ENCODE assay signal across 8 cellular contexts in the genomic region with DNA sequence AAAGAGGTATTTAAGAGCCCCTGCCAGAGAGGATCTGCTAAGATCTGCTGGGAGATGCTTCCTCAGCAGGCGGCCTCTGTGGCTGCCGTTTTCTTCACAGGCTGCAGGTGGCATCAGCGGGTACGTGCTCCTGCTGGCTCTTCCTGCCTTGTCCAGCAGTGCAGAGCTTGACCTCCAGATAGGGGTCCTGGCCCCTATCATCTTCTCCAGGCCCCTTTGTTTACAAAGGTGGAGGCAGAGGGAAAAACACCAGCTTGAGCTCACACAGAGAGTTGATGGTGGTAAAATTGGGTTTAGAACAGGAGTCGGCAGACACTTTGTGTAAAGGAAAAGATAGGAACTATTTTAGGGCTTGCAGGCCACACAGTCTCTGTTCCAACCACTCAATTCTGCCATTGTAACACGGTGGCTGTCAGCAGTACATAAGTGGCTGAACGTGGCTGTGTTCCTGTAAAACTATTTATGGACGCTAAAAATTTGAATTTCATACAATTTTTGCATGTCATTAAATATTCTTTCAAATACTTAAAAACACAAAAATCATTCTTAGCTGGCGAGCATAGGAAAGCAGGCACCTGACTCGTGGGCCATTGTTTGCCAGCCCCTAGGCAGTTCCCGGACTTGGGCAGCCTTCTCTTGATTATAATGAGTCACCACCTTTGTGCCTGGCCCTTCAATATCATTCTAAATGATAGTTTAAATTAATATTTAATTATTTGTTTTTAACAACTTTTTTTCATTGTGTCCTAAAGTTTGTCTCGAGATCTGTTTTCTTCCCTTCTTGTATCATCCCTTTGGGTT.
DNase-seq lines count a peak whose midpoint lies in the region; ATAC-seq, FAIRE-seq and TF ChIP-seq lines count a peak whose summit lies in the region.

No MANE protein-coding gene starts in this region.

- H3K9ac ChIP-seq in HepG2 (ENCODE audit: insufficient read depth, low read depth, low read length): no peak overlapping the region

- no peak for TF ChIP-seq EP300 in HepG2 (IDR thresholded peaks at IDR 0.05; ENCODE audit: low read depth in 2 of 2, low read length in 2 of 2)
- no peak for TF ChIP-seq EP300 in HepG2 (CRISPR knock-in tag; IDR thresholded peaks at IDR 0.05; ENCODE audit: borderline replicate concordance)

- no peaks in the 10 kb centered on the region for H3K9me3 ChIP-seq in HepG2 (ENCODE audit: low read length)

- no peaks in the 10 kb centered on the region for H3K27me3 ChIP-seq in HepG2 (ENCODE audit: control insufficient read depth in 1 of 2, insufficient read depth in 2 of 2, low read length in 2 of 2)

- POLR2A ChIA-PET in HepG2 (lab: Yijun Ruan, JAX): interaction anchor here (0.7 to 2.0 kb wide), 2 partner anchors 155 to 167 kb away, joined by 3 to 5 read pairs; a partner anchor contains a TSS

- H3K27ac ChIP-seq in HepG2 (ENCODE audit: extremely low read length, insufficient read depth, low read length) (no peak overlapping the region), substantia nigra (ENCODE audit: low read depth, low read length, poor library complexity, severe bottlenecking) (peak overlapping the region; percentile 32)

- TF ChIP-seq POLR2A in HepG2 (IDR thresholded peaks at IDR 0.05; ENCODE audit: insufficient read depth in 1 of 2, low read depth in 2 of 2, low read length in 2 of 2): no peak

- peak; percentile 88 for TF ChIP-seq CTCF in choroid plexus epithelial cell (conservative IDR thresholded peaks at IDR 0.05; ENCODE audit: low read depth, low read length)
- peak; percentile 95 for TF ChIP-seq CTCF in HepG2 (CRISPR knock-in tag; IDR thresholded peaks at IDR 0.05)

- no peaks in the 10 kb centered on the region for H3K79me2 ChIP-seq in HepG2 (ENCODE audit: insufficient read depth, low read length)

- H3K4me2 ChIP-seq in HepG2 (ENCODE audit: low read depth, low read length): no peak overlapping the region

- no peaks in the 10 kb centered on the region; a peak in 1 of 5 replicates for H3K36me3 ChIP-seq in HepG2 (replicated peaks in 1 of 2; ENCODE audit: control insufficient read depth in 1 of 2, insufficient read depth in 2 of 2, low read length in 2 of 2)

- no peak overlapping the region for H2AFZ ChIP-seq in HepG2 (ENCODE audit: low read length)

- peaks cover 18% of the 10 kb centered on the region for H3K4me1 ChIP-seq in HepG2 (ENCODE audit: insufficient read depth, low read length)

- BruUV-seq in HepG2 (replicated peaks; lab: Mats Ljungman, UMichigan): no TSS peak

- CTCF ChIA-PET in HepG2 (lab: Yijun Ruan, JAX; ENCODE audit: low intra/inter-chr PET ratio, low total read pairs): interaction anchor here (0.6 to 3.9 kb wide), 10 partner anchors 70 to 193 kb away, joined by 3 to 45 read pairs (median 5); a partner anchor contains a TSS

- peak; percentile 68 for ATAC-seq in GM18867 (IDR thresholded peaks at IDR 0.05; ENCODE audit: unreplicated experiment)
- peak; percentile 65 for ATAC-seq in HG03439 (IDR thresholded peaks at IDR 0.05; ENCODE audit: unreplicated experiment)
- ATAC-seq in HepG2: peak; percentile 98
- ATAC-seq in GM21786 (IDR thresholded peaks at IDR 0.05; ENCODE audit: unreplicated experiment): no peak

- H4K20me1 ChIP-seq in HepG2 (ENCODE audit: insufficient read depth, low read length): no peaks in the 10 kb centered on the region

- H3K4me3 ChIP-seq in choroid plexus epithelial cell (ENCODE audit: low read depth, low read length) (no peak overlapping the region), HepG2 (replicated peaks in 1 of 3; ENCODE audit: insufficient read depth in 1 of 3, low read depth in 2 of 3, low read length in 3 of 3) (no peak overlapping the region)

- in situ Hi-C loops in HepG2 (cut with HindIII; ENCODE audit: extremely low pct_ligation_motif_present, low pct_unique_long_range_greater_than_20kb): loop anchor here (5.0 to 10.0 kb wide), 2 partner anchors 97 to 115 kb away; a partner anchor contains a TSS

- intact Hi-C loops in HepG2 (cut with micrococcal nuclease; ENCODE audit: unreplicated experiment): loop anchor here (1.0 to 2.0 kb wide), 4 partner anchors 69 to 155 kb away; no protein-coding TSS in a partner anchor

- peak; percentile 92 for TF ChIP-seq RAD21 in HepG2 (CRISPR knock-in tag; IDR thresholded peaks at IDR 0.05)

- peak; percentile 94 for FAIRE-seq in HepG2 (lab: Jason Lieb, UNC)

- peak; percentile 70 for DNase-seq in CD1c-positive myeloid dendritic cell (ENCODE audit: extremely low spot score)
- peak; percentile 65 for DNase-seq in RKO (ENCODE audit: low spot score)
- peak; percentile 74 for DNase-seq in choroid plexus epithelial cell (ENCODE audit: low read depth)
- peak; percentile 63 for DNase-seq in HepG2 (ENCODE audit: low spot score)
- DNase-seq in substantia nigra (lab: John Stamatoyannopoulos, UW): peak in 44 of 49 donors; percentile 3 to 79 (median 52)

- 45% methylated on average over 12 of the region's 12 CpGs for WGBS in HepG2 (ENCODE audit: low lambda C conversion rate)

TF ChIP-seq in HepG2, 621 proteins besides CTCF, POLR2A, EP300 and RAD21 (continues in another document):
- TF ChIP-seq SMC3 (IDR thresholded peaks at IDR 0.05; ENCODE audit: low read length): peak; percentile 96
- TF ChIP-seq ARNTL (CRISPR knock-in tag; IDR thresholded peaks at IDR 0.05): no peak
- TF ChIP-seq GATA4 (IDR thresholded peaks at IDR 0.05; ENCODE audit: borderline replicate concordance, low read depth): no peak
- TF ChIP-seq, protein P1, sequence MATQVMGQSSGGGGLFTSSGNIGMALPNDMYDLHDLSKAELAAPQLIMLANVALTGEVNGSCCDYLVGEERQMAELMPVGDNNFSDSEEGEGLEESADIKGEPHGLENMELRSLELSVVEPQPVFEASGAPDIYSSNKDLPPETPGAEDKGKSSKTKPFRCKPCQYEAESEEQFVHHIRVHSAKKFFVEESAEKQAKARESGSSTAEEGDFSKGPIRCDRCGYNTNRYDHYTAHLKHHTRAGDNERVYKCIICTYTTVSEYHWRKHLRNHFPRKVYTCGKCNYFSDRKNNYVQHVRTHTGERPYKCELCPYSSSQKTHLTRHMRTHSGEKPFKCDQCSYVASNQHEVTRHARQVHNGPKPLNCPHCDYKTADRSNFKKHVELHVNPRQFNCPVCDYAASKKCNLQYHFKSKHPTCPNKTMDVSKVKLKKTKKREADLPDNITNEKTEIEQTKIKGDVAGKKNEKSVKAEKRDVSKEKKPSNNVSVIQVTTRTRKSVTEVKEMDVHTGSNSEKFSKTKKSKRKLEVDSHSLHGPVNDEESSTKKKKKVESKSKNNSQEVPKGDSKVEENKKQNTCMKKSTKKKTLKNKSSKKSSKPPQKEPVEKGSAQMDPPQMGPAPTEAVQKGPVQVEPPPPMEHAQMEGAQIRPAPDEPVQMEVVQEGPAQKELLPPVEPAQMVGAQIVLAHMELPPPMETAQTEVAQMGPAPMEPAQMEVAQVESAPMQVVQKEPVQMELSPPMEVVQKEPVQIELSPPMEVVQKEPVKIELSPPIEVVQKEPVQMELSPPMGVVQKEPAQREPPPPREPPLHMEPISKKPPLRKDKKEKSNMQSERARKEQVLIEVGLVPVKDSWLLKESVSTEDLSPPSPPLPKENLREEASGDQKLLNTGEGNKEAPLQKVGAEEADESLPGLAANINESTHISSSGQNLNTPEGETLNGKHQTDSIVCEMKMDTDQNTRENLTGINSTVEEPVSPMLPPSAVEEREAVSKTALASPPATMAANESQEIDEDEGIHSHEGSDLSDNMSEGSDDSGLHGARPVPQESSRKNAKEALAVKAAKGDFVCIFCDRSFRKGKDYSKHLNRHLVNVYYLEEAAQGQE (IDR thresholded peaks at IDR 0.05; ENCODE audit: borderline replicate concordance in 1 of 2, low read depth in 1 of 2, low read length in 2 of 2): no peak
- no peak for TF ChIP-seq ZNF264 (CRISPR knock-in tag; IDR thresholded peaks at IDR 0.05)
- 0 out of 2 replicates have a peak, but pooled peaks have one; percentile 40 for TF ChIP-seq KDM3A (CRISPR knock-in tag; IDR thresholded peaks at IDR 0.05; ENCODE audit: low read depth)
- TF ChIP-seq, protein P2, sequence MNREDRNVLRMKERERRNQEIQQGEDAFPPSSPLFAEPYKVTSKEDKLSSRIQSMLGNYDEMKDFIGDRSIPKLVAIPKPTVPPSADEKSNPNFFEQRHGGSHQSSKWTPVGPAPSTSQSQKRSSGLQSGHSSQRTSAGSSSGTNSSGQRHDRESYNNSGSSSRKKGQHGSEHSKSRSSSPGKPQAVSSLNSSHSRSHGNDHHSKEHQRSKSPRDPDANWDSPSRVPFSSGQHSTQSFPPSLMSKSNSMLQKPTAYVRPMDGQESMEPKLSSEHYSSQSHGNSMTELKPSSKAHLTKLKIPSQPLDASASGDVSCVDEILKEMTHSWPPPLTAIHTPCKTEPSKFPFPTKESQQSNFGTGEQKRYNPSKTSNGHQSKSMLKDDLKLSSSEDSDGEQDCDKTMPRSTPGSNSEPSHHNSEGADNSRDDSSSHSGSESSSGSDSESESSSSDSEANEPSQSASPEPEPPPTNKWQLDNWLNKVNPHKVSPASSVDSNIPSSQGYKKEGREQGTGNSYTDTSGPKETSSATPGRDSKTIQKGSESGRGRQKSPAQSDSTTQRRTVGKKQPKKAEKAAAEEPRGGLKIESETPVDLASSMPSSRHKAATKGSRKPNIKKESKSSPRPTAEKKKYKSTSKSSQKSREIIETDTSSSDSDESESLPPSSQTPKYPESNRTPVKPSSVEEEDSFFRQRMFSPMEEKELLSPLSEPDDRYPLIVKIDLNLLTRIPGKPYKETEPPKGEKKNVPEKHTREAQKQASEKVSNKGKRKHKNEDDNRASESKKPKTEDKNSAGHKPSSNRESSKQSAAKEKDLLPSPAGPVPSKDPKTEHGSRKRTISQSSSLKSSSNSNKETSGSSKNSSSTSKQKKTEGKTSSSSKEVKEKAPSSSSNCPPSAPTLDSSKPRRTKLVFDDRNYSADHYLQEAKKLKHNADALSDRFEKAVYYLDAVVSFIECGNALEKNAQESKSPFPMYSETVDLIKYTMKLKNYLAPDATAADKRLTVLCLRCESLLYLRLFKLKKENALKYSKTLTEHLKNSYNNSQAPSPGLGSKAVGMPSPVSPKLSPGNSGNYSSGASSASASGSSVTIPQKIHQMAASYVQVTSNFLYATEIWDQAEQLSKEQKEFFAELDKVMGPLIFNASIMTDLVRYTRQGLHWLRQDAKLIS (CRISPR knock-in tag; IDR thresholded peaks at IDR 0.05): no peak
- TF ChIP-seq ZNF567 (CRISPR knock-in tag; IDR thresholded peaks at IDR 0.05; ENCODE audit: borderline replicate concordance): no peak
- no peak for TF ChIP-seq MAFF (IDR thresholded peaks at IDR 0.05; ENCODE audit: low read depth, low read length)
